1 cellular context compared by ENCODE assay signal in genomic region chr15:33866101-33866737, GRCh38.
TF ChIP-seq lines count a peak whose summit lies in the region.

No MANE protein-coding gene starts in this region.

TF ChIP-seq in GM23338, 12 proteins besides CTCF, POLR2A, EP300 and RAD21:
- no peak for TF ChIP-seq CREB1 (CRISPR knock-in tag; IDR thresholded peaks at IDR 0.05; ENCODE audit: low read depth)
- TF ChIP-seq EZH2phosphoT487 (IDR thresholded peaks at IDR 0.05; ENCODE audit: unreplicated experiment) = no peak
- TF ChIP-seq ZNF331 (CRISPR knock-in tag; IDR thresholded peaks at IDR 0.05; ENCODE audit: low read depth) = no peak
- no peak for TF ChIP-seq ZNF114 (CRISPR knock-in tag; IDR thresholded peaks at IDR 0.05)
- TF ChIP-seq EZH2 (IDR thresholded peaks at IDR 0.05; ENCODE audit: low read depth, unreplicated experiment) = no peak
- TF ChIP-seq POLR2AphosphoS5 (IDR thresholded peaks at IDR 0.05; ENCODE audit: low read depth) = no peak
- TF ChIP-seq, protein P1, sequence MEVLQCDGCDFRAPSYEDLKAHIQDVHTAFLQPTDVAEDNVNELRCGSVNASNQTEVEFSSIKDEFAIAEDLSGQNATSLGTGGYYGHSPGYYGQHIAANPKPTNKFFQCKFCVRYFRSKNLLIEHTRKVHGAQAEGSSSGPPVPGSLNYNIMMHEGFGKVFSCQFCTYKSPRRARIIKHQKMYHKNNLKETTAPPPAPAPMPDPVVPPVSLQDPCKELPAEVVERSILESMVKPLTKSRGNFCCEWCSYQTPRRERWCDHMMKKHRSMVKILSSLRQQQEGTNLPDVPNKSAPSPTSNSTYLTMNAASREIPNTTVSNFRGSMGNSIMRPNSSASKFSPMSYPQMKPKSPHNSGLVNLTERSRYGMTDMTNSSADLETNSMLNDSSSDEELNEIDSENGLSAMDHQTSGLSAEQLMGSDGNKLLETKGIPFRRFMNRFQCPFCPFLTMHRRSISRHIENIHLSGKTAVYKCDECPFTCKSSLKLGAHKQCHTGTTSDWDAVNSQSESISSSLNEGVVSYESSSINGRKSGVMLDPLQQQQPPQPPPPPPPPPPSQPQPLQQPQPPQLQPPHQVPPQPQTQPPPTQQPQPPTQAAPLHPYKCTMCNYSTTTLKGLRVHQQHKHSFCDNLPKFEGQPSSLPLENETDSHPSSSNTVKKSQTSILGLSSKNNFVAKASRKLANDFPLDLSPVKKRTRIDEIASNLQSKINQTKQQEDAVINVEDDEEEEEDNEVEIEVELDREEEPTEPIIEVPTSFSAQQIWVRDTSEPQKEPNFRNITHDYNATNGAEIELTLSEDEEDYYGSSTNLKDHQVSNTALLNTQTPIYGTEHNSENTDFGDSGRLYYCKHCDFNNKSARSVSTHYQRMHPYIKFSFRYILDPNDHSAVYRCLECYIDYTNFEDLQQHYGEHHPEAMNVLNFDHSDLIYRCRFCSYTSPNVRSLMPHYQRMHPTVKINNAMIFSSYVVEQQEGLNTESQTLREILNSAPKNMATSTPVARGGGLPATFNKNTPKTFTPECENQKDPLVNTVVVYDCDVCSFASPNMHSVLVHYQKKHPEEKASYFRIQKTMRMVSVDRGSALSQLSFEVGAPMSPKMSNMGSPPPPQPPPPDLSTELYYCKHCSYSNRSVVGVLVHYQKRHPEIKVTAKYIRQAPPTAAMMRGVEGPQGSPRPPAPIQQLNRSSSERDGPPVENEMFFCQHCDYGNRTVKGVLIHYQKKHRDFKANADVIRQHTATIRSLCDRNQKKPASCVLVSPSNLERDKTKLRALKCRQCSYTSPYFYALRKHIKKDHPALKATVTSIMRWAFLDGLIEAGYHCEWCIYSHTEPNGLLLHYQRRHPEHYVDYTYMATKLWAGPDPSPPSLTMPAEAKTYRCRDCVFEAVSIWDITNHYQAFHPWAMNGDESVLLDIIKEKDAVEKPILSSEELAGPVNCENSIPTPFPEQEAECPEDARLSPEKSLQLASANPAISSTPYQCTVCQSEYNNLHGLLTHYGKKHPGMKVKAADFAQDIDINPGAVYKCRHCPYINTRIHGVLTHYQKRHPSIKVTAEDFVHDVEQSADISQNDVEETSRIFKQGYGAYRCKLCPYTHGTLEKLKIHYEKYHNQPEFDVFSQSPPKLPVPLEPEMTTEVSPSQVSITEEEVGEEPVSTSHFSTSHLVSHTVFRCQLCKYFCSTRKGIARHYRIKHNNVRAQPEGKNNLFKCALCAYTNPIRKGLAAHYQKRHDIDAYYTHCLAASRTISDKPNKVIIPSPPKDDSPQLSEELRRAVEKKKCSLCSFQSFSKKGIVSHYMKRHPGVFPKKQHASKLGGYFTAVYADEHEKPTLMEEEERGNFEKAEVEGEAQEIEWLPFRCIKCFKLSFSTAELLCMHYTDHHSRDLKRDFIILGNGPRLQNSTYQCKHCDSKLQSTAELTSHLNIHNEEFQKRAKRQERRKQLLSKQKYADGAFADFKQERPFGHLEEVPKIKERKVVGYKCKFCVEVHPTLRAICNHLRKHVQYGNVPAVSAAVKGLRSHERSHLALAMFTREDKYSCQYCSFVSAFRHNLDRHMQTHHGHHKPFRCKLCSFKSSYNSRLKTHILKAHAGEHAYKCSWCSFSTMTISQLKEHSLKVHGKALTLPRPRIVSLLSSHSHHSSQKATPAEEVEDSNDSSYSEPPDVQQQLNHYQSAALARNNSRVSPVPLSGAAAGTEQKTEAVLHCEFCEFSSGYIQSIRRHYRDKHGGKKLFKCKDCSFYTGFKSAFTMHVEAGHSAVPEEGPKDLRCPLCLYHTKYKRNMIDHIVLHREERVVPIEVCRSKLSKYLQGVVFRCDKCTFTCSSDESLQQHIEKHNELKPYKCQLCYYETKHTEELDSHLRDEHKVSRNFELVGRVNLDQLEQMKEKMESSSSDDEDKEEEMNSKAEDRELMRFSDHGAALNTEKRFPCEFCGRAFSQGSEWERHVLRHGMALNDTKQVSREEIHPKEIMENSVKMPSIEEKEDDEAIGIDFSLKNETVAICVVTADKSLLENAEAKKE (CRISPR knock-in tag; IDR thresholded peaks at IDR 0.05) = no peak
- no peak for TF ChIP-seq REST (IDR thresholded peaks at IDR 0.05; ENCODE audit: unreplicated experiment)
- TF ChIP-seq STAT1 (IDR thresholded peaks at IDR 0.05; ENCODE audit: unreplicated experiment) = no peak
TF ChIP-seq in GM23338: peak in this region for 0.
